ENCODE assay signal across 1 cellular context in the genomic region with DNA sequence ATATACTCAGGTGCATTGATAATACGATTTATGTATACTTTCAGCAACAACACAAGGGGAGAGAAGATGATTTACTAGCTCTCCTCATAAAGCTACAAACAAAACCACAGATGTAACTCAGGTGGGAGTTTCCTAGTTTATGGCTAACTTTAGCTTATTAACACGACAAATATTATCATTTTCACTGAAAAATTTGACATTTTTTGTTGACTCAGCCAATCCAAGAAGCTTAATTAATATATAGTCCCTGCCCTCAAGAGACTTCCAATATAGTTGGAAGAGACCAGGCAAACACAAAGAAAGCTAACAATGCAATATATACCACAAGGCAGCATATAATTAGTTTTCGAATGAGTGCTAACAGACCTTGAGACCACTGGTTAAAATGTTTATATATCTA.
TF ChIP-seq lines count a peak whose summit lies in the region.

No MANE protein-coding gene starts in this region.

TF ChIP-seq in HCT116, 20 proteins besides CTCF, POLR2A, EP300 and RAD21 (continued from another document):
- TF ChIP-seq, protein P1, sequence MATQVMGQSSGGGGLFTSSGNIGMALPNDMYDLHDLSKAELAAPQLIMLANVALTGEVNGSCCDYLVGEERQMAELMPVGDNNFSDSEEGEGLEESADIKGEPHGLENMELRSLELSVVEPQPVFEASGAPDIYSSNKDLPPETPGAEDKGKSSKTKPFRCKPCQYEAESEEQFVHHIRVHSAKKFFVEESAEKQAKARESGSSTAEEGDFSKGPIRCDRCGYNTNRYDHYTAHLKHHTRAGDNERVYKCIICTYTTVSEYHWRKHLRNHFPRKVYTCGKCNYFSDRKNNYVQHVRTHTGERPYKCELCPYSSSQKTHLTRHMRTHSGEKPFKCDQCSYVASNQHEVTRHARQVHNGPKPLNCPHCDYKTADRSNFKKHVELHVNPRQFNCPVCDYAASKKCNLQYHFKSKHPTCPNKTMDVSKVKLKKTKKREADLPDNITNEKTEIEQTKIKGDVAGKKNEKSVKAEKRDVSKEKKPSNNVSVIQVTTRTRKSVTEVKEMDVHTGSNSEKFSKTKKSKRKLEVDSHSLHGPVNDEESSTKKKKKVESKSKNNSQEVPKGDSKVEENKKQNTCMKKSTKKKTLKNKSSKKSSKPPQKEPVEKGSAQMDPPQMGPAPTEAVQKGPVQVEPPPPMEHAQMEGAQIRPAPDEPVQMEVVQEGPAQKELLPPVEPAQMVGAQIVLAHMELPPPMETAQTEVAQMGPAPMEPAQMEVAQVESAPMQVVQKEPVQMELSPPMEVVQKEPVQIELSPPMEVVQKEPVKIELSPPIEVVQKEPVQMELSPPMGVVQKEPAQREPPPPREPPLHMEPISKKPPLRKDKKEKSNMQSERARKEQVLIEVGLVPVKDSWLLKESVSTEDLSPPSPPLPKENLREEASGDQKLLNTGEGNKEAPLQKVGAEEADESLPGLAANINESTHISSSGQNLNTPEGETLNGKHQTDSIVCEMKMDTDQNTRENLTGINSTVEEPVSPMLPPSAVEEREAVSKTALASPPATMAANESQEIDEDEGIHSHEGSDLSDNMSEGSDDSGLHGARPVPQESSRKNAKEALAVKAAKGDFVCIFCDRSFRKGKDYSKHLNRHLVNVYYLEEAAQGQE (IDR thresholded peaks at IDR 0.05; ENCODE audit: low read depth), result no peak
- TF ChIP-seq EGR1 (IDR thresholded peaks at IDR 0.05; ENCODE audit: low read depth), result no peak
